In the genomic region with DNA sequence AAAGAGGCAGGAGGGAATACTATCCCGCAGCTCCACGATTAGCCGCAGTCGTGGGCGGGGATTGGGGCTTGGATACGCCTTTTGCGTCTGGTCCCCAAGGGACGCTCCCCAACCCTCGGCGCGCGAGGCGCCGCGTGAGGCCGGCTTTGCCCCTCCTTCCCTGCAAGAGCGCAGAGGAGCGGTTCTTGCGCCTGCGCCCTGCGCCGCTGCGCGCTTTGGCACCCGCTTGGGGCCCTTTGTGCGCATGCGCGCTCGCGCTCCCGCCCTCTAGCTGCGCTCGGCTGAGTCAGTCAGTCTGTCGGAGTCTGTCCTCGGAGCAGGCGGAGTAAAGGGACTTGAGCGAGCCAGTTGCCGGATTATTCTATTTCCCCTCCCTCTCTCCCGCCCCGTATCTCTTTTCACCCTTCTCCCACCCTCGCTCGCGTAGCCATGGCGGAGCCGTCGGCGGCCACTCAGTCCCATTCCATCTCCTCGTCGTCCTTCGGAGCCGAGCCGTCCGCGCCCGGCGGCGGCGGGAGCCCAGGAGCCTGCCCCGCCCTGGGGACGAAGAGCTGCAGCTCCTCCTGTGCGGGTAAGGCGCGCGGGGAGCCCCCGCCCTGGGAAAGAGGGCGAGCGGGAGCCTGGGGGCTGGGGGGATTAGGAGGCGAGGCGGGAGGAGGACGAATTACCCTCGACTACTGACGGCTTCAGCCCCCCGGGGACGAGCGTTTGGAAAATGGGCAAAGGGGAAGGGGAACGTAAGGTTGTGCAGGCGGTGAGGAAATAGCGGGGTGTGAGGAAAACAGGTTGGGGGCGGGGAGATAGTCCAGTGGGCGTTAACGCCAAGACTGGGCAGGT, we compare ENCODE assay signal across 8 cellular contexts. TPM values are rescaled to one million over a fixed set of nuclear protein-coding genes. Genes with fewer than 3 reads are reported as not detected.
DNase-seq lines count a peak whose midpoint lies in the region; ATAC-seq, FAIRE-seq and TF ChIP-seq lines count a peak whose summit lies in the region.

A gene with protein sequence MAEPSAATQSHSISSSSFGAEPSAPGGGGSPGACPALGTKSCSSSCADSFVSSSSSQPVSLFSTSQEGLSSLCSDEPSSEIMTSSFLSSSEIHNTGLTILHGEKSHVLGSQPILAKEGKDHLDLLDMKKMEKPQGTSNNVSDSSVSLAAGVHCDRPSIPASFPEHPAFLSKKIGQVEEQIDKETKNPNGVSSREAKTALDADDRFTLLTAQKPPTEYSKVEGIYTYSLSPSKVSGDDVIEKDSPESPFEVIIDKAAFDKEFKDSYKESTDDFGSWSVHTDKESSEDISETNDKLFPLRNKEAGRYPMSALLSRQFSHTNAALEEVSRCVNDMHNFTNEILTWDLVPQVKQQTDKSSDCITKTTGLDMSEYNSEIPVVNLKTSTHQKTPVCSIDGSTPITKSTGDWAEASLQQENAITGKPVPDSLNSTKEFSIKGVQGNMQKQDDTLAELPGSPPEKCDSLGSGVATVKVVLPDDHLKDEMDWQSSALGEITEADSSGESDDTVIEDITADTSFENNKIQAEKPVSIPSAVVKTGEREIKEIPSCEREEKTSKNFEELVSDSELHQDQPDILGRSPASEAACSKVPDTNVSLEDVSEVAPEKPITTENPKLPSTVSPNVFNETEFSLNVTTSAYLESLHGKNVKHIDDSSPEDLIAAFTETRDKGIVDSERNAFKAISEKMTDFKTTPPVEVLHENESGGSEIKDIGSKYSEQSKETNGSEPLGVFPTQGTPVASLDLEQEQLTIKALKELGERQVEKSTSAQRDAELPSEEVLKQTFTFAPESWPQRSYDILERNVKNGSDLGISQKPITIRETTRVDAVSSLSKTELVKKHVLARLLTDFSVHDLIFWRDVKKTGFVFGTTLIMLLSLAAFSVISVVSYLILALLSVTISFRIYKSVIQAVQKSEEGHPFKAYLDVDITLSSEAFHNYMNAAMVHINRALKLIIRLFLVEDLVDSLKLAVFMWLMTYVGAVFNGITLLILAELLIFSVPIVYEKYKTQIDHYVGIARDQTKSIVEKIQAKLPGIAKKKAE (plus strand): TSS at position 293 of the 837 bp plus-strand sequence. CDS start 137 bp downstream, at position 430.

- H3K79me2 ChIP-seq in H1 (ENCODE audit: control insufficient read depth in 1 of 2, insufficient read depth in 2 of 2, low read length in 2 of 2), result peaks cover 9 to 46% of the 10 kb centered on the region in 2 experiments; a peak in 3 of 4 replicates

- H4K8ac ChIP-seq in H1 (ENCODE audit: extremely low read depth, insufficient read depth, low read length) (peak within 1 kb of the TSS; percentile 88; the same call in 1 of the 2 replicates), mesenchymal stem cell (ENCODE audit: low read length) (no peak within 1 kb of the TSS)

- peak within 1 kb of the TSS; percentile 61 for H4K5ac ChIP-seq in H1 (ENCODE audit: insufficient read length, low read depth, low read length)

- peak; percentile 74 for ATAC-seq in GM21367 (IDR thresholded peaks at IDR 0.05; ENCODE audit: unreplicated experiment)

- H2BK15ac ChIP-seq in H1 (ENCODE audit: low read length) (peak within 1 kb of the TSS; percentile 82; the same call in 1 of the 2 replicates), mesenchymal stem cell (ENCODE audit: low read depth, poor library complexity, severe bottlenecking) (peak within 1 kb of the TSS; percentile 81)

- H3K18ac ChIP-seq in H1 (ENCODE audit: extremely low read depth, low read length) (peak within 1 kb of the TSS; percentile 84), mesenchymal stem cell (ENCODE audit: low read depth in 1 of 2, low read length in 2 of 2) (peak within 1 kb of the TSS; percentile 81 to 88)

- H2BK12ac ChIP-seq in H1 (ENCODE audit: low read depth, low read length) (no peak within 1 kb of the TSS; the same call in 1 of the 2 replicates), mesenchymal stem cell (ENCODE audit: low read length in 2 of 2) (peak within 1 kb of the TSS in 1 of 2 experiments; percentile 40)

- peak; percentile 98 for DNase-seq in COLO829 (ENCODE audit: low spot score)
- peak; percentile 93 for DNase-seq in HTR-8/SVneo (ENCODE audit: insufficient read length, low spot score)
- peak; percentile 98 for DNase-seq in NOMO-1 treated with dmso at 0.1 percent for 144 hours (lab: John Stamatoyannopoulos, UW; ENCODE audit: unreplicated experiment)
- DNase-seq in activated CD8-positive, alpha-beta memory T cell treated with anti-CD3 and anti-CD28 coated beads for 48 hours (ENCODE audit: low read depth in 2 of 3, low spot score in 2 of 3), result peak; percentile 92 to 99 (median 94)
- peak; percentile 98 to 99 for DNase-seq in H1 (ENCODE audit: low read depth in 1 of 2, low spot score in 2 of 2)
- DNase-seq in mesenchymal stem cell, result peak; percentile 98
- DNase-seq in stimulated activated CD8-positive, alpha-beta memory T cell treated with anti-CD3 and anti-CD28 coated beads, Interleukin-12 subunit alpha, Interleukin-12 subunit beta, amount 100 ng/mL, for 4 hours (ENCODE audit: low read depth), result peak; percentile 99

- no peak within 1 kb of the TSS for H3K14ac ChIP-seq in H1 (ENCODE audit: insufficient read length)
- H3K14ac ChIP-seq in mesenchymal stem cell (ENCODE audit: low read length in 2 of 2), result peak within 1 kb of the TSS in 1 of 2 experiments; percentile 51

- peak within 1 kb of the TSS; percentile 39 for H4K91ac ChIP-seq in H1 (replicated peaks; ENCODE audit: insufficient read length, low read length)
- no peak within 1 kb of the TSS for H4K91ac ChIP-seq in mesenchymal stem cell (ENCODE audit: low read length)

- peak within 1 kb of the TSS; percentile 5 for H3K56ac ChIP-seq in H1 (replicated peaks; ENCODE audit: insufficient read length, low read depth, low read length)

- peak within 1 kb of the TSS; percentile 87; the same call in 1 of the 2 replicates for H2BK5ac ChIP-seq in H1 (ENCODE audit: low read depth, low read length)
- no peak within 1 kb of the TSS for H2BK5ac ChIP-seq in mesenchymal stem cell (ENCODE audit: low read depth, low read length, poor library complexity, severe bottlenecking)

- CTCF ChIA-PET in H1 (lab: Charles Lee; ENCODE audit: partially characterized antibody), result interaction anchor here (0.7 to 2.5 kb wide), 10 partner anchors 9 to 661 kb away, joined by 3 to 7 read pairs (median 4); a partner anchor contains a TSS

- H2BK120ac ChIP-seq in H1 (replicated peaks; ENCODE audit: low read depth, low read length) (no peak within 1 kb of the TSS), mesenchymal stem cell (ENCODE audit: low read depth, low read length) (peak within 1 kb of the TSS; percentile 29)

- TF ChIP-seq POLR2A in H1 (IDR thresholded peaks at IDR 0.05; ENCODE audit: control extremely low read depth in 1 of 2, low read depth in 2 of 2, low read length in 2 of 2), result peak; percentile 80 to 92

- POLR2A ChIA-PET in H1 (lab: Charles Lee; ENCODE audit: partially characterized antibody), result interaction anchor here (0.5 to 4.6 kb wide), 20 partner anchors 8 to 844 kb away, joined by 3 to 58 read pairs (median 6); a partner anchor contains a TSS

- peaks cover under 1 to 3% of the 10 kb centered on the region in 2 experiments for H4K20me1 ChIP-seq in H1 (replicated peaks in 1 of 2; ENCODE audit: control insufficient read depth in 1 of 2, insufficient read depth in 2 of 2, low read length in 2 of 2)

- no peaks in the 10 kb centered on the region for H3K9me3 ChIP-seq in H1 (ENCODE audit: insufficient read depth in 2 of 2, low read depth in 1 of 2, low read length in 1 of 2)
- no peaks in the 10 kb centered on the region for H3K9me3 ChIP-seq in mesenchymal stem cell (ENCODE audit: control insufficient read depth, low read length)

- no peak within 1 kb of the TSS for H2BK20ac ChIP-seq in H1 (ENCODE audit: low read length)

- peak within 1 kb of the TSS; percentile 71 to 94 (median 89) for H3K4me3 ChIP-seq in H1 (ENCODE audit: extremely low read depth in 1 of 4, insufficient read depth in 2 of 4, low read depth in 3 of 4, low read length in 4 of 4)
- peak within 1 kb of the TSS; percentile 92 to 97 for H3K4me3 ChIP-seq in mesenchymal stem cell (ENCODE audit: insufficient read depth in 1 of 2, low read depth in 1 of 2, low read length in 2 of 2)

- H3K27ac ChIP-seq in H1 (ENCODE audit: low read depth, low read length) (peak within 1 kb of the TSS; percentile 68), mesenchymal stem cell (ENCODE audit: low read length, poor library complexity, severe bottlenecking) (peak within 1 kb of the TSS; percentile 71)

- FAIRE-seq in HTR-8/SVneo (lab: Jason Lieb, UNC), result no peak
- no peak for FAIRE-seq in H1 (lab: Jason Lieb, UNC)

- H2AFZ ChIP-seq in H1 (ENCODE audit: low read length) (peak within 1 kb of the TSS; percentile 78), mesenchymal stem cell (ENCODE audit: low read depth, low read length) (peak within 1 kb of the TSS; percentile 89)

- H3K36me3 ChIP-seq in H1 (ENCODE audit: control insufficient read depth in 2 of 4, insufficient read depth in 4 of 4, low read length in 3 of 4) (no peaks in the 10 kb centered on the region; a peak in 1 of 8 replicates), mesenchymal stem cell (ENCODE audit: control insufficient read depth in 1 of 2, insufficient read depth in 2 of 2, low read depth in 1 of 2, low read length in 2 of 2) (no peaks in the 10 kb centered on the region)

- H3K4me2 ChIP-seq in H1 (ENCODE audit: insufficient read depth in 1 of 2, low read depth in 2 of 2, low read length in 2 of 2) (peak within 1 kb of the TSS; percentile 72 to 89), mesenchymal stem cell (ENCODE audit: low read length, poor library complexity, severe bottlenecking) (peak within 1 kb of the TSS; percentile 88)

- H2AK5ac ChIP-seq in H1 (ENCODE audit: low read depth, low read length) (no peak within 1 kb of the TSS), mesenchymal stem cell (ENCODE audit: low read length, severe bottlenecking) (no peak within 1 kb of the TSS)

- H3K4me1 ChIP-seq in H1 (replicated peaks in 1 of 4; ENCODE audit: control insufficient read depth in 3 of 4, insufficient read depth in 4 of 4, low read length in 3 of 4) (peaks cover 0 to 10% (median 5%) of the 10 kb centered on the region in 4 experiments; a peak in 5 of 7 replicates), mesenchymal stem cell (ENCODE audit: control insufficient read depth, insufficient read depth, low read depth, low read length) (no peaks in the 10 kb centered on the region)

- H3K79me1 ChIP-seq in H1 (ENCODE audit: low read depth, low read length) (no peaks in the 10 kb centered on the region), mesenchymal stem cell (replicated peaks; ENCODE audit: low read length, poor library complexity, severe bottlenecking) (no peaks in the 10 kb centered on the region)

- TF ChIP-seq RAD21 in H1 (IDR thresholded peaks at IDR 0.05 in 1 of 2, conservative IDR thresholded peaks at IDR 0.05 in 1 of 2; ENCODE audit: low read depth in 2 of 2, low read length in 2 of 2), result no peak

- no peaks in the 10 kb centered on the region for H3K27me3 ChIP-seq in H1 (replicated peaks in 1 of 4; ENCODE audit: control insufficient read depth in 3 of 4, extremely low read depth in 1 of 4, insufficient read depth in 3 of 4, low read length in 3 of 4)
- H3K27me3 ChIP-seq in mesenchymal stem cell (ENCODE audit: control insufficient read depth in 1 of 2, insufficient read depth in 1 of 2, low read length in 2 of 2), result no peaks in the 10 kb centered on the region

- H3K9ac ChIP-seq in H1 (replicated peaks in 1 of 4; ENCODE audit: extremely low read depth in 1 of 4, low read depth in 3 of 4, low read length in 3 of 4), result peak within 1 kb of the TSS; percentile 67 to 82 (median 72)
- H3K9ac ChIP-seq in mesenchymal stem cell (ENCODE audit: low read length), result peak within 1 kb of the TSS; percentile 89

- no peak within 1 kb of the TSS for H3K23ac ChIP-seq in H1 (ENCODE audit: insufficient read length)
- peak within 1 kb of the TSS in 1 of 2 experiments; percentile 92 for H3K23ac ChIP-seq in mesenchymal stem cell (ENCODE audit: low read length in 2 of 2)

- 2% methylated on average over 58 of the region's 81 CpGs; no CpG with 5 or more reads in 1 of the 2 experiments for WGBS in H1 (ENCODE audit: extremely low coverage in 1 of 2, insufficient coverage in 1 of 2, insufficient read length in 1 of 2, insufficient replicate concordance in 2 of 2, low coverage in 1 of 2, low lambda C conversion rate in 2 of 2, missing lambda C conversion rate in 1 of 2), 2 experiments
- WGBS in mesenchymal stem cell, result under 1% methylated on average over 78 of the region's 81 CpGs

- H3K4ac ChIP-seq in H1 (replicated peaks; ENCODE audit: insufficient read length, low read depth, low read length) (peak within 1 kb of the TSS; percentile 32), mesenchymal stem cell (ENCODE audit: low read depth in 1 of 2, low read length in 2 of 2) (peak within 1 kb of the TSS in 1 of 2 experiments; percentile 84)

- no peak; a peak in 1 of 4 replicates for TF ChIP-seq CTCF in H1 (IDR thresholded peaks at IDR 0.05; ENCODE audit: control extremely low read depth in 1 of 3, insufficient read depth in 1 of 3, low read depth in 1 of 3, low read length in 3 of 3)

- H3K23me2 ChIP-seq in H1 (ENCODE audit: low read depth, low read length), result peaks cover 10% of the 10 kb centered on the region

- no peak for TF ChIP-seq EP300 in H1 (IDR thresholded peaks at IDR 0.05; ENCODE audit: borderline replicate concordance in 1 of 2, low read depth in 2 of 2, low read length in 2 of 2)

RNA-seq across cellular contexts. Expression of the gene that starts here (rescaled TPM):
- 198 and 203 TPM in 2 replicates for total RNA-seq in H1 (2021; fragmentation: NEBNext Ultra II Directional; extraction: Animal tissue kit (Norgen Biotek cat#: 25700))
- polyA plus RNA-seq in H1 (2011; rRNA removed), result 160 and 162 TPM in 2 replicates
- 108 TPM for polyA plus RNA-seq in H1 (2011; cell fraction: cytosol; rRNA removed)
- 115 TPM for polyA plus RNA-seq in H1 (2011; cell fraction: nucleus; rRNA removed)
- polyA plus RNA-seq in H1 (2012, experiment 1 of 2), result 142 to 169 TPM (median 158 TPM) in 4 replicates
- polyA plus RNA-seq in H1 (2012, experiment 2 of 2), result 141 TPM
- polyA plus RNA-seq in H1 (2013, experiment 1 of 2), result 325 TPM
- polyA plus RNA-seq in H1 (2013, experiment 2 of 2), result 380 TPM
- 167 and 189 TPM in 2 replicates for polyA minus RNA-seq in H1 (2011; rRNA and poly(A)+ RNA removed)
- 178 TPM for polyA minus RNA-seq in H1 (2011; cell fraction: cytosol; rRNA and poly(A)+ RNA removed)
- 83.7 TPM for polyA minus RNA-seq in H1 (2011; cell fraction: nucleus; rRNA and poly(A)+ RNA removed)
- polyA plus RNA-seq in mesenchymal stem cell (2013, experiment 1 of 2), result 116 TPM
- polyA plus RNA-seq in mesenchymal stem cell (2013, experiment 2 of 2), result 117 TPM

Comparison
In these comparisons a context has a peak if more than half of its experiments do, and no peak if none do; other contexts are left out.
1. Peak in every context shown above with its lines: DNase-seq, ATAC-seq, H3K4me3 ChIP-seq and H3K27ac ChIP-seq.